Comparison of ENCODE assay signal across 19 cellular contexts in the genomic region with DNA sequence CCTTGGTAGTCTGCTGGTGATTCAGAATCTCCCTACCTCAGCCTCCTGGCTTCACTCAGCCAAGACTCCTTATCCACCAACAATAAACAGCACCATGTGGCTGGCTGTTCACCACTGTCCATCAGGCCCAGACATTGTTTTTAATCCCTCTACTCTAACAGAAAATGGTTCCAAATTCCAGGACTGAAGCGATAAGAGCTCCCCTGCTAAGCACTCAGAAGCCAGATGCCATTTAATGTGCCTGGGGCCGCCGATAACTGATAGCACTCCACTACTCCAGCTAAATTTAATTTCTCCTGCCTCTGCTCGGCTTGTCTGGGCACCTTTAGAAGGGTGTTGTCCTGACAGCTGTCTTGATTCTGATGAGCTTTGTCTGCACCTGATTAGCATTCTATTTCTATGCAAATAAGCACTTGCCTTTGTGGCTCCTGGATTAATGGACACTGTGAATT. TPM values are rescaled to one million over a fixed set of nuclear protein-coding genes. Genes with fewer than 3 reads are reported as not detected.
DNase-seq lines count a peak whose midpoint lies in the region; ATAC-seq and TF ChIP-seq lines count a peak whose summit lies in the region.
"Had no signal": no experiment of that assay in that cellular context is flagged by ENCODE, and none has a peak within 500 bp of the region (broad histone marks: within the 10 kb centered on the region; RNA-seq: fewer than 3 reads in every experiment).

No MANE protein-coding gene starts in this region.

- no peak overlapping the region for H3K9ac ChIP-seq in endodermal cell (ENCODE audit: extremely low read depth, low read length, poor library complexity, severe bottlenecking)

- POLR2A ChIA-PET in HEK293 (lab: Yijun Ruan, JAX), result no interaction called here
- POLR2A ChIA-PET in activated CD4-positive, alpha-beta T cell treated with anti-CD3 and anti-CD28 coated beads for 36 hours (lab: Charles Lee), result no interaction called here

- H3K9me3 Mint-ChIP-seq in endodermal cell, result no peaks in the 10 kb centered on the region
- no peaks in the 10 kb centered on the region for H3K9me3 Mint-ChIP-seq in activated CD4-positive, alpha-beta T cell treated with anti-CD3 and anti-CD28 coated beads for 36 hours (ENCODE audit: low read depth)
- H3K9me3 Mint-ChIP-seq: CD4-positive, alpha-beta T cell had no signal

- no peak for TF ChIP-seq POLR2A in stomach (IDR thresholded peaks at IDR 0.05)

- H3K36me3 ChIP-seq in HEK293 (ENCODE audit: control insufficient read depth in 2 of 2, insufficient read depth in 1 of 2, low read length in 2 of 2), result no peaks in the 10 kb centered on the region
- peaks cover 10% of the 10 kb centered on the region for H3K36me3 ChIP-seq in endodermal cell (ENCODE audit: control insufficient read depth, insufficient read depth, low read length)
- no peaks in the 10 kb centered on the region for H3K36me3 ChIP-seq in mesodermal cell (ENCODE audit: control insufficient read depth, insufficient read depth, low read length)
- H3K36me3 ChIP-seq in stomach, result no peaks in the 10 kb centered on the region

- intact Hi-C loops in activated CD4-positive, alpha-beta T cell treated with anti-CD3 and anti-CD28 coated beads for 36 hours (cut with DNase I, micrococcal nuclease), result no loop called here
- intact Hi-C loops in stomach (cut with DNase I; ENCODE audit: low total_unique reads), result no loop called here

- peak overlapping the region; percentile 8 for H3K4me3 Mint-ChIP-seq in endodermal cell
- no peak overlapping the region for H3K4me3 Mint-ChIP-seq in activated CD4-positive, alpha-beta T cell treated with anti-CD3 and anti-CD28 coated beads for 36 hours
- H3K4me3 Mint-ChIP-seq: CD4-positive, alpha-beta T cell had no signal

- H3K9me3 ChIP-seq in HEK293 (ENCODE audit: control insufficient read depth, insufficient read depth, low read depth, low read length) (no peaks in the 10 kb centered on the region), endodermal cell (ENCODE audit: control insufficient read depth, low read length) (no peaks in the 10 kb centered on the region), mesodermal cell (ENCODE audit: control insufficient read depth, low read length) (no peaks in the 10 kb centered on the region), stomach (no peaks in the 10 kb centered on the region)

- no peak for TF ChIP-seq EP300 in stomach (IDR thresholded peaks at IDR 0.05)

- peak overlapping the region; percentile 78 for H3K27ac Mint-ChIP-seq in endodermal cell
- H3K27ac Mint-ChIP-seq in activated CD4-positive, alpha-beta T cell treated with anti-CD3 and anti-CD28 coated beads for 36 hours, result no peak overlapping the region
- H3K27ac Mint-ChIP-seq: CD4-positive, alpha-beta T cell had no signal

- H3K4me1 Mint-ChIP-seq in endodermal cell, result peaks cover 34% of the 10 kb centered on the region
- no peaks in the 10 kb centered on the region for H3K4me1 Mint-ChIP-seq in activated CD4-positive, alpha-beta T cell treated with anti-CD3 and anti-CD28 coated beads for 36 hours

- no peaks in the 10 kb centered on the region for H3K4me1 ChIP-seq in HEK293 (ENCODE audit: control insufficient read depth, insufficient read depth, low read length)
- no peaks in the 10 kb centered on the region for H3K4me1 ChIP-seq in endodermal cell (ENCODE audit: control insufficient read depth, insufficient read depth, low read length)
- H3K4me1 ChIP-seq in mesodermal cell (ENCODE audit: control insufficient read depth, insufficient read depth, low read length, poor library complexity, severe bottlenecking), result no peaks in the 10 kb centered on the region
- H3K4me1 ChIP-seq in stomach, result no peaks in the 10 kb centered on the region

- CTCF ChIA-PET in HEK293 (lab: Yijun Ruan, JAX), result interaction anchor here (0.5 to 2.8 kb wide), 2 partner anchors 37 to 132 kb away, joined by 4 to 8 read pairs; no protein-coding TSS in a partner anchor
- CTCF ChIA-PET in activated CD4-positive, alpha-beta T cell treated with anti-CD3 and anti-CD28 coated beads for 36 hours (lab: Charles Lee), result no interaction called here

- DNase-seq in NCI-H82 treated with DMSO at 0.1 percent for 48 hours (lab: John Stamatoyannopoulos, UW; ENCODE audit: unreplicated experiment) (peak; percentile 77), endodermal cell (no peak), stomach (no peak)
- no peak for DNase-seq in activated CD4-positive, alpha-beta T cell treated with anti-CD3 and anti-CD28 coated beads for 36 hours
- no peak for DNase-seq in activated CD8-positive, alpha-beta memory T cell treated with anti-CD3 and anti-CD28 coated beads, Interleukin-2, amount 50 U/mL, for 48 hours
- DNase-seq: activated CD4-positive, alpha-beta T cell treated with anti-CD3 and anti-CD28 coated beads, Interleukin-2, amount 50 U/mL, for 4 hours; activated gamma-delta T cell treated with Interleukin-2 at 50 U/mL for 16 hours; activated T-cell treated with anti-CD3 and anti-CD28 coated beads for 4 hours; amygdala; CD4-positive, alpha-beta T cell; DMS79; Karpas-422; left colon; NCI-H1092; NCI-H2081 treated with DMSO at 0.1 percent for 48 hours; retina; RPMI8226 had no signal

- 58 to 69% methylated on average over 4 of the region's 4 CpGs for WGBS in endodermal cell (ENCODE audit: insufficient coverage in 1 of 2, insufficient read length in 1 of 2), 2 experiments
- WGBS in mesodermal cell (ENCODE audit: insufficient coverage in 2 of 2), 2 experiments, result 50 to 75% methylated on average over 3 to 4 of the region's 4 CpGs
- 43 to 62% (median 45%) methylated on average over 4 of the region's 4 CpGs for WGBS in stomach, 5 donors

- TF ChIP-seq CTCF in HEK293 (tag by site-specific recombination; IDR thresholded peaks at IDR 0.05), result no peak
- TF ChIP-seq CTCF in endodermal cell (conservative IDR thresholded peaks at IDR 0.05), result no peak
- no peak for TF ChIP-seq CTCF in stomach (IDR thresholded peaks at IDR 0.05)

- H3K27me3 Mint-ChIP-seq in endodermal cell (ENCODE audit: insufficient read depth), result no peaks in the 10 kb centered on the region
- H3K27me3 Mint-ChIP-seq in activated CD4-positive, alpha-beta T cell treated with anti-CD3 and anti-CD28 coated beads for 36 hours, result peaks cover 3% of the 10 kb centered on the region

- ATAC-seq in activated CD4-positive, alpha-beta T cell treated with anti-CD3 and anti-CD28 coated beads for 36 hours, result no peak
- ATAC-seq: left colon had no signal

- H3K4me3 ChIP-seq in HEK293 (ENCODE audit: low read depth, low read length) (no peak overlapping the region), endodermal cell (ENCODE audit: low read length) (peak overlapping the region; percentile 45), mesodermal cell (ENCODE audit: extremely low read depth, insufficient read depth, low read length, poor library complexity, severe bottlenecking) (no peak overlapping the region), stomach (no peak overlapping the region)

- no peaks in the 10 kb centered on the region for H3K27me3 ChIP-seq in endodermal cell (ENCODE audit: control insufficient read depth, insufficient read depth, low read length, poor library complexity, severe bottlenecking)
- H3K27me3 ChIP-seq in stomach, result no peaks in the 10 kb centered on the region

- peaks cover 26% of the 10 kb centered on the region for H3K36me3 Mint-ChIP-seq in endodermal cell (ENCODE audit: low read depth)
- no peaks in the 10 kb centered on the region for H3K36me3 Mint-ChIP-seq in activated CD4-positive, alpha-beta T cell treated with anti-CD3 and anti-CD28 coated beads for 36 hours (ENCODE audit: low read depth)

- no peak overlapping the region for H3K27ac ChIP-seq in HEK293 (ENCODE audit: extremely low read depth, low read depth, low read length)
- H3K27ac ChIP-seq in endodermal cell (ENCODE audit: low read depth, low read length), result peak overlapping the region; percentile 30
- peak overlapping the region; percentile 43 for H3K27ac ChIP-seq in mesodermal cell (ENCODE audit: low read depth, low read length, severe bottlenecking)
- H3K27ac ChIP-seq in stomach, result no peak overlapping the region

TF ChIP-seq in HEK293, 187 proteins besides CTCF, POLR2A, EP300 and RAD21:
- TF ChIP-seq GLIS1 (tag by site-specific recombination; IDR thresholded peaks at IDR 0.05) (0 out of 2 replicates have a peak, but pooled peaks have one; percentile 25), ZFP3 (tag by site-specific recombination; IDR thresholded peaks at IDR 0.05; ENCODE audit: low read depth) (no peak), ZNF174 (tag by site-specific recombination; IDR thresholded peaks at IDR 0.05) (no peak)
- TF ChIP-seq, protein P1, sequence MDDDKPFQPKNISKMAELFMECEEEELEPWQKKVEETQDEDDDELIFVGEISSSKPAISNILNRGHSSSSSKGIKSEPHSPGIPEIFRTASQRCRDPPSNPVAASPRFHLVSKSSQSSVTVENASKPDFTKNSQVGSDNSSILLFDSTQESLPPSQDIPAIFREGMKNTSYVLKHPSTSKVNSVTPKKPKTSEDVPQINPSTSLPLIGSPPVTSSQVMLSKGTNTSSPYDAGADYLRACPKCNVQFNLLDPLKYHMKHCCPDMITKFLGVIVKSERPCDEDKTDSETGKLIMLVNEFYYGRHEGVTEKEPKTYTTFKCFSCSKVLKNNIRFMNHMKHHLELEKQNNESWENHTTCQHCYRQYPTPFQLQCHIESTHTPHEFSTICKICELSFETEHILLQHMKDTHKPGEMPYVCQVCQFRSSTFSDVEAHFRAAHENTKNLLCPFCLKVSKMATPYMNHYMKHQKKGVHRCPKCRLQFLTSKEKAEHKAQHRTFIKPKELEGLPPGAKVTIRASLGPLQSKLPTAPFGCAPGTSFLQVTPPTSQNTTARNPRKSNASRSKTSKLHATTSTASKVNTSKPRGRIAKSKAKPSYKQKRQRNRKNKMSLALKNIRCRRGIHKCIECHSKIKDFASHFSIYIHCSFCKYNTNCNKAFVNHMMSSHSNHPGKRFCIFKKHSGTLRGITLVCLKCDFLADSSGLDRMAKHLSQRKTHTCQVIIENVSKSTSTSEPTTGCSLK (tag by site-specific recombination; IDR thresholded peaks at IDR 0.05), result no peak

RNA-seq across cellular contexts. Expression of a gene that starts 47.1 kb away (rescaled TPM):
- total RNA-seq in endodermal cell, result 10 to 100 TPM; 27.3 to 28.6 TPM
- polyA plus RNA-seq in endodermal cell (2013, experiment 1 of 2), result 22.2 TPM
- 21.0 TPM for polyA plus RNA-seq in endodermal cell (2013, experiment 2 of 2)
- polyA plus RNA-seq in mesodermal cell (2013, experiment 1 of 2), result 30.3 TPM
- 24.3 TPM for polyA plus RNA-seq in mesodermal cell (2013, experiment 2 of 2)
- total RNA-seq in activated CD4-positive, alpha-beta T cell treated with anti-CD3 and anti-CD28 coated beads for 36 hours, result 10 to 100 TPM; 30.9 to 36.3 TPM
- total RNA-seq in stomach, result 10 to 100 TPM; 17.5 to 30.8 (median 23.2) TPM
- 10 to 100 TPM; 19.0 to 31.8 (median 21.8) TPM for polyA plus RNA-seq in stomach

Comparison
In these comparisons a context has a peak if more than half of its experiments do, and no peak if none do; other contexts are left out.
1. H3K27ac ChIP-seq: peak in endodermal cell (single experiment) and mesodermal cell (single experiment); none in HEK293 (single experiment) and stomach (0 of 5).